Comparison of ENCODE assay signal across 20 cellular contexts in genomic region chr7:150728011-150728410, GRCh38. TPM values are rescaled to one million over a fixed set of nuclear protein-coding genes. Genes with fewer than 3 reads are reported as not detected.
"Had no signal": no experiment of that assay in that cellular context is flagged by ENCODE, and none has a peak within 500 bp of the region (broad histone marks: within the 10 kb centered on the region; RNA-seq: fewer than 3 reads in every experiment).

No MANE protein-coding gene starts in this region.

- DNase-seq: activated CD4-positive, CD25-positive, alpha-beta regulatory T cell treated with anti-CD3 and anti-CD28 coated beads, Interleukin-2, amount 50 U/mL, for 72 hours; activated gamma-delta T cell treated with Interleukin-2 at 50 U/mL for 16 hours; anterior cingulate cortex; caudate nucleus; effector CD8-positive, alpha-beta T cell; foreskin keratinocyte; kidney; nephron progenitor cell; psoas muscle; stimulated activated CD4-positive, alpha-beta T cell treated with anti-CD3 and anti-CD28 coated beads, Interleukin-4, amount 100 ng/mL, for 24 hours; stimulated activated naive CD4-positive, alpha-beta T cell treated with Interleukin-2 at 50 U/mL for 16 hours had no signal

- H3K27ac ChIP-seq: foreskin keratinocyte, psoas muscle, right atrium auricular region, thoracic aorta, vagina, VCaP had no signal

- H3K9me3 ChIP-seq: pancreas, vagina had no signal

- H3K4me1 Mint-ChIP-seq: brain, nephron progenitor cell had no signal

- H3K4me3 ChIP-seq: lung, pancreas, psoas muscle, right atrium auricular region, thoracic aorta, vagina had no signal

- H3K4me3 Mint-ChIP-seq: activated T-helper 1 cell treated with anti-CD3 and anti-CD28 coated beads, Interleukin-12 subunit alpha, Interleukin-12 subunit beta, Interleukin-2, Interleukin-4 antibody, amounts not matched to agents 30 ng/mL and 10 ng/mL and 1 ng/mL, durations not matched to agents 14 hours and 24 hours and 36 hours; brain; nephron progenitor cell; type B pancreatic cell had no signal

- H3K36me3 Mint-ChIP-seq: brain, type B pancreatic cell had no signal

- H3K4me1 ChIP-seq: foreskin keratinocyte, pancreas, psoas muscle, right atrium auricular region, vagina had no signal

- H3K27me3 ChIP-seq: foreskin keratinocyte, pancreas, right atrium auricular region, vagina had no signal

- H3K27ac Mint-ChIP-seq: activated T-helper 1 cell treated with anti-CD3 and anti-CD28 coated beads, Interleukin-12 subunit alpha, Interleukin-12 subunit beta, Interleukin-2, Interleukin-4 antibody, amounts not matched to agents 30 ng/mL and 10 ng/mL and 1 ng/mL, durations not matched to agents 14 hours and 24 hours and 36 hours; brain; nephron progenitor cell; type B pancreatic cell had no signal

- H3K36me3 ChIP-seq: pancreas, right atrium auricular region, thoracic aorta, vagina had no signal

- ATAC-seq: foreskin keratinocyte, psoas muscle had no signal

RNA-seq across cellular contexts. Expression of gene GIMAP5, which starts 9.2 kb away (rescaled TPM):
- total RNA-seq: foreskin keratinocyte had no signal

RNA-seq across cellular contexts. Expression of gene GIMAP1, which starts 11.6 kb away (rescaled TPM):
- total RNA-seq: foreskin keratinocyte had no signal
